In genomic region chr10:122669842-122670241, GRCh38 we compare ENCODE assay signal across 29 cellular contexts. TPM values are rescaled to one million over a fixed set of nuclear protein-coding genes. Genes with fewer than 3 reads are reported as not detected.
"Had no signal": no experiment of that assay in that cellular context is flagged by ENCODE, and none has a peak within 500 bp of the region (broad histone marks: within the 10 kb centered on the region; RNA-seq: fewer than 3 reads in every experiment).

No MANE protein-coding gene starts in this region.

- H3K27ac Mint-ChIP-seq: activated CD4-positive, alpha-beta memory T cell treated with anti-CD3 and anti-CD28 coated beads for 36 hours; activated CD4-positive, alpha-beta T cell treated with anti-CD3 and anti-CD28 coated beads for 36 hours; activated naive CD8-positive, alpha-beta T cell treated with anti-CD3 and anti-CD28 coated beads, Interleukin-2, amount 10 ng/mL, durations not matched to agents 7 days and 5 days; activated T-cell treated with anti-CD3 and anti-CD28 coated beads, Interleukin-2, amount 50 U/mL, for 24 hours; activated T-helper 2 cell treated with anti-CD3 and anti-CD28 coated beads, Interferon-gamma antibody, Interleukin-2, Interleukin-4, amounts not matched to agents 10 μg/mL and 5 μg/mL and 100 μg/mL, durations not matched to agents 14 hours and 24 hours and 36 hours; dendritic cell treated with granulocyte-macrophage colony-stimulating factor and Interleukin-4, amounts not matched to agents 40 ng/mL and 50 ng/mL, for 4 days; effector memory CD8-positive, alpha-beta T cell; immature natural killer cell; naive B cell; type B pancreatic cell had no signal

- H3K4me3 ChIP-seq: cardiac muscle cell, mucosa of descending colon, psoas muscle, skin epidermis, stomach, testis had no signal

- H3K36me3 Mint-ChIP-seq: activated CD4-positive, alpha-beta memory T cell treated with anti-CD3 and anti-CD28 coated beads for 36 hours; activated naive CD8-positive, alpha-beta T cell treated with anti-CD3 and anti-CD28 coated beads, Interleukin-2, amount 10 ng/mL, durations not matched to agents 7 days and 5 days; immature natural killer cell; naive B cell; type B pancreatic cell had no signal

- H3K4me3 Mint-ChIP-seq: activated CD4-positive, alpha-beta memory T cell treated with anti-CD3 and anti-CD28 coated beads for 36 hours; activated CD4-positive, alpha-beta T cell treated with anti-CD3 and anti-CD28 coated beads for 36 hours; activated naive CD8-positive, alpha-beta T cell treated with anti-CD3 and anti-CD28 coated beads, Interleukin-2, amount 10 ng/mL, durations not matched to agents 7 days and 5 days; activated T-cell treated with anti-CD3 and anti-CD28 coated beads, Interleukin-2, amount 50 U/mL, for 24 hours; dendritic cell treated with granulocyte-macrophage colony-stimulating factor and Interleukin-4, amounts not matched to agents 40 ng/mL and 50 ng/mL, for 4 days; effector memory CD8-positive, alpha-beta T cell; immature natural killer cell; naive B cell; neural crest cell; type B pancreatic cell had no signal

- H3K4me1 ChIP-seq: psoas muscle, stomach had no signal

- H3K4me1 Mint-ChIP-seq: activated CD4-positive, alpha-beta T cell treated with anti-CD3 and anti-CD28 coated beads for 36 hours; activated naive CD8-positive, alpha-beta T cell treated with anti-CD3 and anti-CD28 coated beads, Interleukin-2, amount 10 ng/mL, durations not matched to agents 7 days and 5 days; immature natural killer cell; naive B cell; neural crest cell had no signal

- H3K27ac ChIP-seq: cardiac muscle cell, epithelial cell of prostate, psoas muscle, skin epidermis, stomach, testis had no signal

- ATAC-seq: activated CD4-positive, alpha-beta T cell treated with anti-CD3 and anti-CD28 coated beads for 36 hours; effector memory CD8-positive, alpha-beta T cell; left ventricle myocardium superior; mucosa of descending colon; psoas muscle; right cardiac atrium had no signal

- H3K27me3 ChIP-seq: cardiac muscle cell, testis had no signal

- H3K36me3 ChIP-seq: cardiac muscle cell, stomach had no signal

- DNase-seq: activated CD4-positive, alpha-beta memory T cell treated with anti-CD3 and anti-CD28 coated beads for 36 hours; activated CD4-positive, alpha-beta T cell treated with anti-CD3 and anti-CD28 coated beads for 36 hours; activated naive CD4-positive, alpha-beta T cell treated with Interleukin-2 at 50 U/mL for 16 hours; activated naive CD8-positive, alpha-beta T cell treated with anti-CD3 and anti-CD28 coated beads, Interleukin-2, amount 10 ng/mL, durations not matched to agents 7 days and 5 days; activated T-cell treated with anti-CD3 and anti-CD28 coated beads, Interleukin-2, amount 50 U/mL, for 24 hours; amygdala; effector memory CD8-positive, alpha-beta T cell; foreskin melanocyte; immature natural killer cell; kidney glomerular epithelial cell; left ventricle myocardium superior; mucosa of descending colon; naive B cell; psoas muscle; right cardiac atrium; stimulated activated CD4-positive, alpha-beta T cell treated with anti-CD3 and anti-CD28 coated beads, Interleukin-4, amount 100 ng/mL, for 1 hour; stomach; T-helper 2 cell; testis had no signal

- H3K9me3 Mint-ChIP-seq: activated CD4-positive, alpha-beta memory T cell treated with anti-CD3 and anti-CD28 coated beads for 36 hours; activated naive CD8-positive, alpha-beta T cell treated with anti-CD3 and anti-CD28 coated beads, Interleukin-2, amount 10 ng/mL, durations not matched to agents 7 days and 5 days; activated T-cell treated with anti-CD3 and anti-CD28 coated beads, Interleukin-2, amount 50 U/mL, for 24 hours; activated T-helper 2 cell treated with anti-CD3 and anti-CD28 coated beads, Interferon-gamma antibody, Interleukin-2, Interleukin-4, amounts not matched to agents 10 μg/mL and 5 μg/mL and 100 μg/mL, durations not matched to agents 14 hours and 24 hours and 36 hours; dendritic cell treated with granulocyte-macrophage colony-stimulating factor and Interleukin-4, amounts not matched to agents 40 ng/mL and 50 ng/mL, for 4 days; effector memory CD8-positive, alpha-beta T cell; naive B cell; neural crest cell; type B pancreatic cell had no signal

- H3K9me3 ChIP-seq: mucosa of descending colon, psoas muscle, stomach, testis had no signal

RNA-seq across cellular contexts. Expression of gene C10orf120, which starts 29.8 kb away (rescaled TPM):
- total RNA-seq: activated CD4-positive, alpha-beta memory T cell treated with anti-CD3 and anti-CD28 coated beads for 36 hours; activated CD4-positive, alpha-beta T cell treated with anti-CD3 and anti-CD28 coated beads for 36 hours; activated naive CD8-positive, alpha-beta T cell treated with anti-CD3 and anti-CD28 coated beads, Interleukin-2, amount 10 ng/mL, durations not matched to agents 7 days and 5 days; activated T-helper 2 cell treated with anti-CD3 and anti-CD28 coated beads, Interferon-gamma antibody, Interleukin-2, Interleukin-4, amounts not matched to agents 10 μg/mL and 5 μg/mL and 100 μg/mL, durations not matched to agents 14 hours and 24 hours and 36 hours; cardiac muscle cell; chondrocyte; fibroblast of lung; left ventricle myocardium superior; mucosa of descending colon; neural crest cell; osteocyte; psoas muscle; right cardiac atrium; stomach had no signal
- polyA plus RNA-seq: cardiac muscle cell, fibroblast of lung, immature natural killer cell, psoas muscle, right cardiac atrium, stomach had no signal
